ENCODE assay signal across 8 cellular contexts in the genomic region with DNA sequence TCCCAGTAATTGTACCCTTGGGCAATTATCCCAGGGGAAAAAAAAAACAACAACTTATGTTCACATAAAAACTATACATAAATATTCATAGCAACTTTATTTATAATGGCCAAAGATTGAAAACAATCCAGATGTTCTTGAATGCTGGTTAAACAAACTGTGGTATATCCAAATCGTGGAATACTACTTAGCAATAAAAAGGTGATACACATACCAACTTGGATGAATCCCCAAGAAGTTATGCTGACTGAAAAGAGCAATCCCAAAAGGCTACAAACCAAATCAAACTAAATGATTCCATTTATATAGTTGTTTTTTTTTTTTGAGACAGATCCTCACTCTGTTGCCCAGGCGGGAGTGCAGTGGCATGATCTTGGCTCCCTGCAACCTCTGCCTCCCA.
"Had no signal": no experiment of that assay in that cellular context is flagged by ENCODE, and none has a peak within 500 bp of the region (broad histone marks: within the 10 kb centered on the region; RNA-seq: fewer than 3 reads in every experiment).

No MANE protein-coding gene starts in this region.

- DNase-seq: GDM1, GF-D8 had no signal

- ATAC-seq: GM12878 had no signal

- FAIRE-seq: G401.6, GM12878, GM12891, GM12892, GM18507, GM19239 had no signal

- H3K4me3 ChIP-seq: GM12878 had no signal
